ENCODE assay signal across 11 cellular contexts in genomic region chr1:213564215-213564659, GRCh38.
DNase-seq lines count a peak whose midpoint lies in the region; ATAC-seq and TF ChIP-seq lines count a peak whose summit lies in the region.
"Had no signal": no experiment of that assay in that cellular context is flagged by ENCODE, and none has a peak within 500 bp of the region (broad histone marks: within the 10 kb centered on the region; RNA-seq: fewer than 3 reads in every experiment).

No MANE protein-coding gene starts in this region.

- TF ChIP-seq CTCF in chondrocyte (IDR thresholded peaks at IDR 0.05) (peak; percentile 24), retinal pigment epithelial cell (conservative IDR thresholded peaks at IDR 0.05; ENCODE audit: low read depth, low read length) (peak; percentile 9)

- H3K4me1 Mint-ChIP-seq in chondrocyte (ENCODE audit: low read depth): no peaks in the 10 kb centered on the region
- H3K4me1 Mint-ChIP-seq: activated T-helper 17 cell treated with anti-CD3 and anti-CD28 coated beads, Interleukin-2, amount 50 U/mL, for 72 hours had no signal

- no peak overlapping the region for H3K4me3 Mint-ChIP-seq in chondrocyte (ENCODE audit: unreplicated experiment)
- H3K4me3 Mint-ChIP-seq: activated T-helper 17 cell treated with anti-CD3 and anti-CD28 coated beads, Interleukin-2, amount 50 U/mL, for 72 hours had no signal

- peaks cover 38% of the 10 kb centered on the region for H3K9me3 Mint-ChIP-seq in chondrocyte (ENCODE audit: low read depth)

- H3K4me3 ChIP-seq in retinal pigment epithelial cell (ENCODE audit: low read length): no peak overlapping the region
- H3K4me3 ChIP-seq: A549 had no signal

- DNase-seq in NCI-H2171 treated with DMSO at 0.1 percent for 48 hours (lab: John Stamatoyannopoulos, UW) (peak; percentile 1), NCI-H2171 (lab: John Stamatoyannopoulos, UW) (no peak), NCI-H526 (lab: John Stamatoyannopoulos, UW) (peak; percentile 37 to 61), chondrocyte (ENCODE audit: low spot score) (no peak), retinal pigment epithelial cell (ENCODE audit: low read depth) (no peak), cerebellar nuclear complex (lab: John Stamatoyannopoulos, UW) (no peak)
- DNase-seq: NCI-H1105 treated with DMSO at 0.1 percent for 48 hours had no signal

- ATAC-seq in HG02840 (IDR thresholded peaks at IDR 0.05; ENCODE audit: low FRiP score, unreplicated experiment) (no peak), GM19467 (IDR thresholded peaks at IDR 0.05; ENCODE audit: unreplicated experiment) (no peak)
- ATAC-seq: A549; activated T-helper 17 cell treated with anti-CD3 and anti-CD28 coated beads, Interleukin-2, amount 50 U/mL, for 72 hours had no signal

- peaks cover 3% of the 10 kb centered on the region for H3K36me3 Mint-ChIP-seq in chondrocyte (ENCODE audit: low read depth)

- peaks cover 2% of the 10 kb centered on the region for H3K27me3 Mint-ChIP-seq in chondrocyte (ENCODE audit: low read depth)
- H3K27me3 Mint-ChIP-seq: activated T-helper 17 cell treated with anti-CD3 and anti-CD28 coated beads, Interleukin-2, amount 50 U/mL, for 72 hours had no signal

- H3K27ac Mint-ChIP-seq in chondrocyte (ENCODE audit: unreplicated experiment): no peak overlapping the region
- H3K27ac Mint-ChIP-seq: activated T-helper 17 cell treated with anti-CD3 and anti-CD28 coated beads, Interleukin-2, amount 50 U/mL, for 72 hours had no signal

Comparison
In these comparisons a context has a peak if more than half of its experiments do, and no peak if none do; other contexts are left out.
1. DNase-seq: peak in NCI-H2171 treated with DMSO at 0.1 percent for 48 hours (single experiment) and NCI-H526 (2 of 2); none in NCI-H2171 (single experiment), chondrocyte (single experiment), retinal pigment epithelial cell (single experiment) and cerebellar nuclear complex (0 of 2).